8 cellular contexts compared by ENCODE assay signal in genomic region chr9:6715153-6715754, GRCh38. TPM values are rescaled to one million over a fixed set of nuclear protein-coding genes. Genes with fewer than 3 reads are reported as not detected.
DNase-seq lines count a peak whose midpoint lies in the region; ATAC-seq, FAIRE-seq and TF ChIP-seq lines count a peak whose summit lies in the region.
"Not testable (repeated sequence)": the region's sequence is repeated elsewhere in the genome, so short reads cannot be mapped to it uniquely, and the experiment has no call there.

No MANE protein-coding gene starts in this region.

- peak overlapping the region; percentile 88 for H3K4me3 Mint-ChIP-seq in CD8-positive, alpha-beta T cell
- H3K4me3 Mint-ChIP-seq in T-helper 1 cell treated with Interleukin-12 subunit alpha and Interleukin-12 subunit beta and Interleukin-4 antibody, amounts not matched to agents 30 μg/mL and 1 μg/mL, for 36 hours, result peak overlapping the region; percentile 79
- H3K4me3 Mint-ChIP-seq in activated naive CD4-positive, alpha-beta T cell treated with anti-CD3 and anti-CD28 coated beads for 36 hours, result peak overlapping the region; percentile 79

- not testable (repeated sequence) for H3K4me1 ChIP-seq in CD8-positive, alpha-beta T cell (ENCODE audit: insufficient read depth, low read length); H1 (replicated peaks in 1 of 4; ENCODE audit: control insufficient read depth in 3 of 4, insufficient read depth in 4 of 4, low read length in 3 of 4); parathyroid adenoma; upper lobe of left lung

- TF ChIP-seq CTCF in CD8-positive, alpha-beta T cell (IDR thresholded peaks at IDR 0.05); H1 (IDR thresholded peaks at IDR 0.05; ENCODE audit: control extremely low read depth in 1 of 3, insufficient read depth in 1 of 3, low read depth in 1 of 3, low read length in 3 of 3); parathyroid adenoma (IDR thresholded peaks at IDR 0.05); upper lobe of left lung (IDR thresholded peaks at IDR 0.05): not testable (repeated sequence)

- H3K79me1 ChIP-seq in H1 (ENCODE audit: low read depth, low read length), result not testable (repeated sequence)

- not testable (repeated sequence) for H2BK15ac ChIP-seq in H1 (ENCODE audit: low read length)

- not testable (repeated sequence) for H3K14ac ChIP-seq in H1 (ENCODE audit: insufficient read length)

- not testable (repeated sequence) for H3K9me3 ChIP-seq in CD8-positive, alpha-beta T cell (ENCODE audit: low read length); H1 (ENCODE audit: insufficient read depth in 2 of 2, low read depth in 1 of 2, low read length in 1 of 2); parathyroid adenoma (ENCODE audit: control insufficient read depth, low read length); upper lobe of left lung

- H2BK120ac ChIP-seq in H1 (replicated peaks; ENCODE audit: low read depth, low read length), result not testable (repeated sequence)

- H4K20me1 ChIP-seq in H1 (replicated peaks in 1 of 2; ENCODE audit: control insufficient read depth in 1 of 2, insufficient read depth in 2 of 2, low read length in 2 of 2), result not testable (repeated sequence)

- not testable (repeated sequence) for H3K4ac ChIP-seq in H1 (replicated peaks; ENCODE audit: insufficient read length, low read depth, low read length)

- not testable (repeated sequence) for H3K56ac ChIP-seq in H1 (replicated peaks; ENCODE audit: insufficient read length, low read depth, low read length)

- H3K23me2 ChIP-seq in H1 (ENCODE audit: low read depth, low read length), result not testable (repeated sequence)

- not testable (repeated sequence) for H2AK5ac ChIP-seq in H1 (ENCODE audit: low read depth, low read length)

- not testable (repeated sequence) for H3K9me3 Mint-ChIP-seq in CD8-positive, alpha-beta T cell; T-helper 1 cell treated with Interleukin-12 subunit alpha and Interleukin-12 subunit beta and Interleukin-4 antibody, amounts not matched to agents 30 μg/mL and 1 μg/mL, for 36 hours; activated naive CD4-positive, alpha-beta T cell treated with anti-CD3 and anti-CD28 coated beads for 36 hours

- H3K27me3 Mint-ChIP-seq in CD8-positive, alpha-beta T cell (ENCODE audit: low read depth); T-helper 1 cell treated with Interleukin-12 subunit alpha and Interleukin-12 subunit beta and Interleukin-4 antibody, amounts not matched to agents 30 μg/mL and 1 μg/mL, for 36 hours (ENCODE audit: low read depth); activated naive CD4-positive, alpha-beta T cell treated with anti-CD3 and anti-CD28 coated beads for 36 hours (ENCODE audit: low read depth): not testable (repeated sequence)

- H3K23ac ChIP-seq in H1 (ENCODE audit: insufficient read length), result not testable (repeated sequence)

- not testable (repeated sequence) for TF ChIP-seq RAD21 in H1 (IDR thresholded peaks at IDR 0.05 in 1 of 2, conservative IDR thresholded peaks at IDR 0.05 in 1 of 2; ENCODE audit: low read depth in 2 of 2, low read length in 2 of 2)

- not testable (repeated sequence) for H3K27me3 ChIP-seq in CD8-positive, alpha-beta T cell (ENCODE audit: insufficient read depth, low read length); H1 (replicated peaks in 1 of 4; ENCODE audit: control insufficient read depth in 3 of 4, extremely low read depth in 1 of 4, insufficient read depth in 3 of 4, low read length in 3 of 4); parathyroid adenoma (ENCODE audit: control insufficient read depth, insufficient read depth, low read length); upper lobe of left lung

- 91% methylated on average over 28 of the region's 28 CpGs; no CpG with 5 or more reads in 1 of the 2 experiments for WGBS in H1 (ENCODE audit: extremely low coverage in 1 of 2, insufficient coverage in 1 of 2, insufficient read length in 1 of 2, insufficient replicate concordance in 2 of 2, low coverage in 1 of 2, low lambda C conversion rate in 2 of 2, missing lambda C conversion rate in 1 of 2), 2 experiments
- WGBS in upper lobe of left lung, 2 donors, result 85 to 91% methylated on average over 28 of the region's 28 CpGs

- not testable (repeated sequence) for H3K36me3 ChIP-seq in CD8-positive, alpha-beta T cell (ENCODE audit: insufficient read depth, low read length); H1 (ENCODE audit: control insufficient read depth in 2 of 4, insufficient read depth in 4 of 4, low read length in 3 of 4); parathyroid adenoma (ENCODE audit: control insufficient read depth, insufficient read depth, low read length); upper lobe of left lung

- CTCF ChIA-PET in CD8-positive, alpha-beta T cell (lab: Charles Lee), result interaction anchor here (0.8 to 1.3 kb wide), 2 partner anchors 29 to 34 kb away, joined by 3 to 6 read pairs; no protein-coding TSS in a partner anchor
- CTCF ChIA-PET in activated naive CD4-positive, alpha-beta T cell treated with anti-CD3 and anti-CD28 coated beads for 36 hours (lab: Charles Lee), result interaction anchor here (0.7 kb wide), 1 partner anchor 23 kb away, joined by 3 read pairs; no protein-coding TSS in a partner anchor
- CTCF ChIA-PET in H1 (lab: Charles Lee; ENCODE audit: partially characterized antibody), result interaction anchor here (0.6 to 1.8 kb wide), 2 partner anchors 18 to 24 kb away, joined by 3 to 10 read pairs; no protein-coding TSS in a partner anchor

- H3K9ac ChIP-seq in H1 (replicated peaks in 1 of 4; ENCODE audit: extremely low read depth in 1 of 4, low read depth in 3 of 4, low read length in 3 of 4); parathyroid adenoma: not testable (repeated sequence)

- FAIRE-seq in H1 (lab: Jason Lieb, UNC), result not testable (repeated sequence)

- POLR2A ChIA-PET in CD8-positive, alpha-beta T cell (lab: Charles Lee), result interaction anchor here (0.6 to 3.9 kb wide), 6 partner anchors 9 to 45 kb away, joined by 3 to 58 read pairs (median 6); partner anchors contain the start of gene KDM4C
- POLR2A ChIA-PET in H1 (lab: Charles Lee; ENCODE audit: partially characterized antibody), result interaction anchor here (0.7 to 1.1 kb wide), 4 partner anchors 18 to 62 kb away, joined by 4 to 6 read pairs (median 5); no protein-coding TSS in a partner anchor

- H2BK20ac ChIP-seq in H1 (ENCODE audit: low read length), result not testable (repeated sequence)

- not testable (repeated sequence) for H4K8ac ChIP-seq in H1 (ENCODE audit: extremely low read depth, insufficient read depth, low read length)

- H2BK12ac ChIP-seq in H1 (ENCODE audit: low read depth, low read length), result 0 out of 2 replicates have a peak overlapping the region, but pooled peaks have one; percentile 12

- H2BK5ac ChIP-seq in H1 (ENCODE audit: low read depth, low read length), result not testable (repeated sequence)

- not testable (repeated sequence) for H3K36me3 Mint-ChIP-seq in CD8-positive, alpha-beta T cell; T-helper 1 cell treated with Interleukin-12 subunit alpha and Interleukin-12 subunit beta and Interleukin-4 antibody, amounts not matched to agents 30 μg/mL and 1 μg/mL, for 36 hours (ENCODE audit: low read depth); activated naive CD4-positive, alpha-beta T cell treated with anti-CD3 and anti-CD28 coated beads for 36 hours (ENCODE audit: low read depth)

- not testable (repeated sequence) for H3K18ac ChIP-seq in H1 (ENCODE audit: extremely low read depth, low read length)

- not testable (repeated sequence) for H4K91ac ChIP-seq in H1 (replicated peaks; ENCODE audit: insufficient read length, low read length)

- not testable (repeated sequence) for ATAC-seq in CD8-positive, alpha-beta T cell; upper lobe of left lung (ENCODE audit: low FRiP score in 2 of 2)
- peak; percentile 12 for ATAC-seq in left lobe of liver

- peaks cover 11% of the 10 kb centered on the region for H3K4me1 Mint-ChIP-seq in CD8-positive, alpha-beta T cell (ENCODE audit: low read depth)
- H3K4me1 Mint-ChIP-seq in T-helper 1 cell treated with Interleukin-12 subunit alpha and Interleukin-12 subunit beta and Interleukin-4 antibody, amounts not matched to agents 30 μg/mL and 1 μg/mL, for 36 hours (ENCODE audit: low read depth); activated naive CD4-positive, alpha-beta T cell treated with anti-CD3 and anti-CD28 coated beads for 36 hours (ENCODE audit: low read depth): not testable (repeated sequence)

- not testable (repeated sequence) for H3K79me2 ChIP-seq in H1 (ENCODE audit: control insufficient read depth in 1 of 2, insufficient read depth in 2 of 2, low read length in 2 of 2); parathyroid adenoma

- DNase-seq in CD8-positive, alpha-beta T cell; Jurkat, Clone E6-1 (ENCODE audit: low read depth, low spot score); activated naive CD4-positive, alpha-beta T cell treated with anti-CD3 and anti-CD28 coated beads for 36 hours; H1 (ENCODE audit: low read depth in 1 of 2, low spot score in 2 of 2): not testable (repeated sequence)
- DNase-seq in left lobe of liver (ENCODE audit: low spot score) (peak; percentile 49), upper lobe of left lung (peak in 1 of 2 donors; percentile 37)

- not testable (repeated sequence) for TF ChIP-seq POLR2A in H1 (IDR thresholded peaks at IDR 0.05; ENCODE audit: control extremely low read depth in 1 of 2, low read depth in 2 of 2, low read length in 2 of 2); upper lobe of left lung (IDR thresholded peaks at IDR 0.05)

- H3K4me3 ChIP-seq in CD8-positive, alpha-beta T cell (ENCODE audit: low read depth, low read length); H1 (ENCODE audit: extremely low read depth in 1 of 4, insufficient read depth in 2 of 4, low read depth in 3 of 4, low read length in 4 of 4); parathyroid adenoma (ENCODE audit: low read depth, low read length): not testable (repeated sequence)
- H3K4me3 ChIP-seq in Jurkat, Clone E6-1 (ENCODE audit: low read length), result peak overlapping the region; percentile 68
- peak overlapping the region in 3 of 4 donors; percentile 36 to 58 (median 48) for H3K4me3 ChIP-seq in upper lobe of left lung

- H4K5ac ChIP-seq in H1 (ENCODE audit: insufficient read length, low read depth, low read length), result not testable (repeated sequence)

- not testable (repeated sequence) for H2AFZ ChIP-seq in H1 (ENCODE audit: low read length)
- peak overlapping the region; percentile 96 for H2AFZ ChIP-seq in parathyroid adenoma

- not testable (repeated sequence) for H3K27ac Mint-ChIP-seq in CD8-positive, alpha-beta T cell; T-helper 1 cell treated with Interleukin-12 subunit alpha and Interleukin-12 subunit beta and Interleukin-4 antibody, amounts not matched to agents 30 μg/mL and 1 μg/mL, for 36 hours; activated naive CD4-positive, alpha-beta T cell treated with anti-CD3 and anti-CD28 coated beads for 36 hours

- not testable (repeated sequence) for H3K4me2 ChIP-seq in H1 (ENCODE audit: insufficient read depth in 1 of 2, low read depth in 2 of 2, low read length in 2 of 2); parathyroid adenoma (ENCODE audit: low read length)

- not testable (repeated sequence) for TF ChIP-seq EP300 in H1 (IDR thresholded peaks at IDR 0.05; ENCODE audit: borderline replicate concordance in 1 of 2, low read depth in 2 of 2, low read length in 2 of 2); upper lobe of left lung (IDR thresholded peaks at IDR 0.05)

- intact Hi-C loops in CD8-positive, alpha-beta T cell (cut with DNase I, micrococcal nuclease), result loop anchor here in 1 of 2 experiments (5.0 kb wide), 1 partner anchor 42 kb away; the partner anchor contains the start of gene KDM4C
- intact Hi-C loops in activated naive CD4-positive, alpha-beta T cell treated with anti-CD3 and anti-CD28 coated beads for 36 hours (cut with micrococcal nuclease), result not testable (repeated sequence)

- not testable (repeated sequence) for H3K27ac ChIP-seq in CD8-positive, alpha-beta T cell (ENCODE audit: low read depth, low read length); H1 (ENCODE audit: low read depth, low read length); parathyroid adenoma; upper lobe of left lung

RNA-seq across cellular contexts. Expression of gene KDM4C, which starts 42.5 kb away (rescaled TPM):
- total RNA-seq in CD8-positive, alpha-beta T cell, result 10 to 100 TPM; 51.6 to 54.6 TPM
- polyA plus RNA-seq in Jurkat, Clone E6-1 (2012; ENCODE audit: insufficient read depth, insufficient read length), result 12.4 TPM
- total RNA-seq in activated naive CD4-positive, alpha-beta T cell treated with anti-CD3 and anti-CD28 coated beads for 36 hours, result 10 to 100 TPM; 27.4 to 28.9 TPM
- total RNA-seq in H1 (2021; fragmentation: NEBNext Ultra II Directional; extraction: Animal tissue kit (Norgen Biotek cat#: 25700)), result 25.0 and 26.1 TPM in 2 replicates
- polyA plus RNA-seq in H1 (2011; rRNA removed), result 13.0 and 13.2 TPM in 2 replicates
- polyA plus RNA-seq in H1 (2011; cell fraction: cytosol; rRNA removed), result 19.2 TPM
- polyA plus RNA-seq in H1 (2011; cell fraction: nucleus; rRNA removed), result 30.3 TPM
- polyA plus RNA-seq in H1 (2012, experiment 1 of 2), result 17.0 to 20.3 TPM (median 19.7 TPM) in 4 replicates
- 1.2 TPM for polyA plus RNA-seq in H1 (2012, experiment 2 of 2)
- 11.8 TPM for polyA plus RNA-seq in H1 (2013, experiment 1 of 2)
- polyA plus RNA-seq in H1 (2013, experiment 2 of 2), result 9.9 TPM
- polyA minus RNA-seq in H1 (2011; rRNA and poly(A)+ RNA removed), result 85.8 and 95.2 TPM in 2 replicates
- 24.4 TPM for polyA minus RNA-seq in H1 (2011; cell fraction: cytosol; rRNA and poly(A)+ RNA removed)
- polyA minus RNA-seq in H1 (2011; cell fraction: nucleus; rRNA and poly(A)+ RNA removed), result 198 TPM
- total RNA-seq in left lobe of liver (15.8 TPM), upper lobe of left lung (10 to 100 TPM; 31.6 to 96.4 (median 41.2) TPM)
